ENCODE assay signal across 1 cellular context in genomic region chr6:30265166-30265565, GRCh38.
TF ChIP-seq lines count a peak whose summit lies in the region.

No MANE protein-coding gene starts in this region.

TF ChIP-seq in IMR-90, 13 proteins besides CTCF, POLR2A, EP300 and RAD21 (continued from another document):
- TF ChIP-seq, protein P1, sequence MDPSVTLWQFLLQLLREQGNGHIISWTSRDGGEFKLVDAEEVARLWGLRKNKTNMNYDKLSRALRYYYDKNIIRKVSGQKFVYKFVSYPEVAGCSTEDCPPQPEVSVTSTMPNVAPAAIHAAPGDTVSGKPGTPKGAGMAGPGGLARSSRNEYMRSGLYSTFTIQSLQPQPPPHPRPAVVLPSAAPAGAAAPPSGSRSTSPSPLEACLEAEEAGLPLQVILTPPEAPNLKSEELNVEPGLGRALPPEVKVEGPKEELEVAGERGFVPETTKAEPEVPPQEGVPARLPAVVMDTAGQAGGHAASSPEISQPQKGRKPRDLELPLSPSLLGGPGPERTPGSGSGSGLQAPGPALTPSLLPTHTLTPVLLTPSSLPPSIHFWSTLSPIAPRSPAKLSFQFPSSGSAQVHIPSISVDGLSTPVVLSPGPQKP (IDR thresholded peaks at IDR 0.05; ENCODE audit: borderline replicate concordance, low read depth, low read length) = no peak
- no peak for TF ChIP-seq MXI1 (IDR thresholded peaks at IDR 0.05; ENCODE audit: borderline replicate concordance, low read depth, low read length)
